22 cellular contexts compared by ENCODE assay signal in genomic region chr13:98041081-98041820, GRCh38.
"Had no signal": no experiment of that assay in that cellular context is flagged by ENCODE, and none has a peak within 500 bp of the region (broad histone marks: within the 10 kb centered on the region; RNA-seq: fewer than 3 reads in every experiment).

No MANE protein-coding gene starts in this region.

- H3K4me1 ChIP-seq: pancreas, psoas muscle, right atrium auricular region, tibial artery had no signal

- H3K4me3 Mint-ChIP-seq: activated CD4-positive, alpha-beta memory T cell treated with anti-CD3 and anti-CD28 coated beads, Interleukin-2, amount 10 ng/mL, durations not matched to agents 7 days and 5 days; activated CD4-positive, alpha-beta T cell treated with anti-CD3 and anti-CD28 coated beads, Interleukin-2, amount 10 ng/mL, durations not matched to agents 24 days and 14 days; activated naive CD4-positive, alpha-beta T cell treated with anti-CD3 and anti-CD28 coated beads for 36 hours; activated naive CD8-positive, alpha-beta T cell treated with anti-CD3 and anti-CD28 coated beads, Interleukin-2, amount 10 ng/mL, durations not matched to agents 7 days and 5 days; activated T-cell treated with anti-CD3 and anti-CD28 coated beads, Interleukin-2, amount 50 U/mL, for 72 hours; memory B cell; nephron; stimulated activated naive CD8-positive, alpha-beta T cell treated with anti-CD3 and anti-CD28 coated beads, Interleukin-15, Interleukin-2, amounts not matched to agents 100 ng/mL and 50 ng/mL, for 24 hours had no signal

- H3K4me1 Mint-ChIP-seq: activated CD4-positive, alpha-beta memory T cell treated with anti-CD3 and anti-CD28 coated beads, Interleukin-2, amount 10 ng/mL, durations not matched to agents 7 days and 5 days; activated CD4-positive, alpha-beta T cell treated with anti-CD3 and anti-CD28 coated beads, Interleukin-2, amount 10 ng/mL, durations not matched to agents 24 days and 14 days; activated naive CD8-positive, alpha-beta T cell treated with anti-CD3 and anti-CD28 coated beads, Interleukin-2, amount 10 ng/mL, durations not matched to agents 7 days and 5 days; nephron had no signal

- H3K27me3 Mint-ChIP-seq: activated CD4-positive, alpha-beta memory T cell treated with anti-CD3 and anti-CD28 coated beads, Interleukin-2, amount 10 ng/mL, durations not matched to agents 7 days and 5 days; activated CD4-positive, alpha-beta T cell treated with anti-CD3 and anti-CD28 coated beads, Interleukin-2, amount 10 ng/mL, durations not matched to agents 24 days and 14 days had no signal

- H3K4me3 ChIP-seq: cardiac muscle cell, pancreas, psoas muscle, right atrium auricular region, tibial artery had no signal

- ATAC-seq: activated T-cell treated with anti-CD3 and anti-CD28 coated beads, Interleukin-2, amount 50 U/mL, for 72 hours; left ventricle myocardium superior; pancreas; psoas muscle had no signal

- H3K36me3 ChIP-seq: cardiac muscle cell, neutrophil, pancreas, right atrium auricular region, tibial artery had no signal

- H3K27ac Mint-ChIP-seq: activated CD4-positive, alpha-beta memory T cell treated with anti-CD3 and anti-CD28 coated beads, Interleukin-2, amount 10 ng/mL, durations not matched to agents 7 days and 5 days; activated CD4-positive, alpha-beta T cell treated with anti-CD3 and anti-CD28 coated beads, Interleukin-2, amount 10 ng/mL, durations not matched to agents 24 days and 14 days; activated naive CD4-positive, alpha-beta T cell treated with anti-CD3 and anti-CD28 coated beads for 36 hours; activated naive CD8-positive, alpha-beta T cell treated with anti-CD3 and anti-CD28 coated beads, Interleukin-2, amount 10 ng/mL, durations not matched to agents 7 days and 5 days; activated T-cell treated with anti-CD3 and anti-CD28 coated beads, Interleukin-2, amount 50 U/mL, for 72 hours; memory B cell; nephron; stimulated activated naive CD8-positive, alpha-beta T cell treated with anti-CD3 and anti-CD28 coated beads, Interleukin-15, Interleukin-2, amounts not matched to agents 100 ng/mL and 50 ng/mL, for 24 hours had no signal

- DNase-seq: activated CD4-positive, alpha-beta memory T cell treated with anti-CD3 and anti-CD28 coated beads, Interleukin-2, amount 10 ng/mL, durations not matched to agents 7 days and 5 days; activated CD4-positive, alpha-beta T cell treated with anti-CD3 and anti-CD28 coated beads, Interleukin-2, amount 10 ng/mL, durations not matched to agents 24 days and 14 days; activated effector memory CD4-positive, alpha-beta T cell treated with Interleukin-2 at 50 U/mL for 16 hours; activated naive CD4-positive, alpha-beta T cell treated with anti-CD3 and anti-CD28 coated beads for 36 hours; activated naive CD8-positive, alpha-beta T cell treated with anti-CD3 and anti-CD28 coated beads, Interleukin-2, amount 10 ng/mL, durations not matched to agents 7 days and 5 days; activated T-cell treated with anti-CD3 and anti-CD28 coated beads, Interleukin-2, amount 50 U/mL, for 72 hours; amniotic stem cell; cortex of kidney; foreskin fibroblast; left ventricle myocardium superior; pancreas; psoas muscle; stimulated activated CD4-positive, alpha-beta T cell treated with anti-CD3 and anti-CD28 coated beads, Interleukin-12 subunit alpha, Interleukin-12 subunit beta, amount 100 ng/mL, for 4 hours; stimulated activated CD4-positive, alpha-beta T cell treated with anti-CD3 and anti-CD28 coated beads, Interleukin-4, amount 100 ng/mL, for 4 hours; substantia nigra; tibial artery had no signal

- H3K9me3 ChIP-seq: neutrophil, pancreas, psoas muscle, right atrium auricular region, tibial artery had no signal

- H3K27ac ChIP-seq: cardiac muscle cell, neutrophil, pancreas, psoas muscle, right atrium auricular region, tibial artery had no signal

- H3K36me3 Mint-ChIP-seq: activated naive CD8-positive, alpha-beta T cell treated with anti-CD3 and anti-CD28 coated beads, Interleukin-2, amount 10 ng/mL, durations not matched to agents 7 days and 5 days; memory B cell had no signal

- H3K27me3 ChIP-seq: cardiac muscle cell, neutrophil, pancreas, right atrium auricular region, tibial artery had no signal

- H3K9me3 Mint-ChIP-seq: activated CD4-positive, alpha-beta memory T cell treated with anti-CD3 and anti-CD28 coated beads, Interleukin-2, amount 10 ng/mL, durations not matched to agents 7 days and 5 days; activated CD4-positive, alpha-beta T cell treated with anti-CD3 and anti-CD28 coated beads, Interleukin-2, amount 10 ng/mL, durations not matched to agents 24 days and 14 days; activated naive CD4-positive, alpha-beta T cell treated with anti-CD3 and anti-CD28 coated beads for 36 hours; activated naive CD8-positive, alpha-beta T cell treated with anti-CD3 and anti-CD28 coated beads, Interleukin-2, amount 10 ng/mL, durations not matched to agents 7 days and 5 days; activated T-cell treated with anti-CD3 and anti-CD28 coated beads, Interleukin-2, amount 50 U/mL, for 72 hours; memory B cell; nephron; stimulated activated naive CD8-positive, alpha-beta T cell treated with anti-CD3 and anti-CD28 coated beads, Interleukin-15, Interleukin-2, amounts not matched to agents 100 ng/mL and 50 ng/mL, for 24 hours had no signal
